ENCODE assay signal across 13 cellular contexts in the genomic region with DNA sequence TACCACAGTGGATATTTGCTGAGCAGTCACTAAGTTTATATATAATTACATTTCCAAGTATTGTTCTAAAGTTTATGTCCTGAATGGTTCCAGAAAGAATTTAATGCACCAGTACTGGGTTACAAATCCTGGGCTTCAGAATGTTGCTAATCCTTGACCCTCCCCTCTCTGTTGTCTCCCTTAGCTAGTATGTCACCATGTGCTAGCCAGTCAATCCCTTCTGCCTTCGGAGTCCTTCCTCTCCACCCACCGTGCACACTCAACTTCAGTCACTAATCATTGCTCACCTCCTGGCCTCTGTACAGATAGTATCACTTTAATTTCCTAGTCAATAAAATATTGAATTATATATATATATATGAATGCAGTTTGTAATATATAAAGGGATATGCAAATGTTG. TPM values are rescaled to one million over a fixed set of nuclear protein-coding genes. Genes with fewer than 3 reads are reported as not detected.
"Had no signal": no experiment of that assay in that cellular context is flagged by ENCODE, and none has a peak within 500 bp of the region (broad histone marks: within the 10 kb centered on the region; RNA-seq: fewer than 3 reads in every experiment).

No MANE protein-coding gene starts in this region.

- H3K4me3 Mint-ChIP-seq: activated CD8-positive, alpha-beta memory T cell treated with anti-CD3 and anti-CD28 coated beads, Interleukin-2, amount 10 ng/mL, durations not matched to agents 7 days and 5 days; activated naive CD8-positive, alpha-beta T cell; activated T-cell treated with anti-CD3 and anti-CD28 coated beads, Interleukin-2, amount 50 U/mL, for 24 hours; natural killer cell treated with Interleukin-12 subunit alpha and Interleukin-12 subunit beta and Interleukin-15 and Interleukin-18, amount 100 ng/mL, for 72 hours; T-helper 1 cell treated with Interleukin-12 subunit alpha and Interleukin-12 subunit beta and Interleukin-4 antibody, amounts not matched to agents 30 μg/mL and 1 μg/mL, for 36 hours had no signal

- H3K9me3 Mint-ChIP-seq: activated T-cell treated with anti-CD3 and anti-CD28 coated beads, Interleukin-2, amount 50 U/mL, for 24 hours; natural killer cell treated with Interleukin-12 subunit alpha and Interleukin-12 subunit beta and Interleukin-15 and Interleukin-18, amount 100 ng/mL, for 72 hours; T-helper 1 cell treated with Interleukin-12 subunit alpha and Interleukin-12 subunit beta and Interleukin-4 antibody, amounts not matched to agents 30 μg/mL and 1 μg/mL, for 36 hours had no signal

- ATAC-seq: activated CD8-positive, alpha-beta memory T cell treated with anti-CD3 and anti-CD28 coated beads, Interleukin-2, amount 10 ng/mL, durations not matched to agents 7 days and 5 days; natural killer cell treated with Interleukin-12 subunit alpha and Interleukin-12 subunit beta and Interleukin-15 and Interleukin-18, amount 100 ng/mL, for 72 hours; stimulated activated naive CD8-positive, alpha-beta T cell treated with anti-CD3 and anti-CD28 coated beads, Interleukin-15, Interleukin-2, amounts not matched to agents 100 U/mL and 50 U/mL, for 24 hours had no signal

- H3K36me3 ChIP-seq: prostate gland had no signal

- H3K9me3 ChIP-seq: prostate gland had no signal

- H3K4me3 ChIP-seq: prostate gland had no signal

- DNase-seq: activated CD4-positive, alpha-beta T cell treated with anti-CD3 and anti-CD28 coated beads, Interleukin-2, amount 50 U/mL, for 4 hours; activated CD4-positive, CD25-positive, alpha-beta regulatory T cell; activated CD8-positive, alpha-beta memory T cell treated with anti-CD3 and anti-CD28 coated beads, Interleukin-2, amount 10 ng/mL, durations not matched to agents 7 days and 5 days; activated effector memory CD4-positive, alpha-beta T cell treated with Interleukin-2 at 50 U/mL for 16 hours; activated T-cell treated with anti-CD3 and anti-CD28 coated beads, Interleukin-2, amount 50 U/mL, for 24 hours; kidney glomerular epithelial cell; stimulated activated CD4-positive, alpha-beta T cell treated with anti-CD3 and anti-CD28 coated beads, Interleukin-4, amount 100 ng/mL, for 1 hour; stimulated activated CD8-positive, alpha-beta memory T cell treated with anti-CD3 and anti-CD28 coated beads, Interleukin-4, amount 100 ng/mL, for 48 hours; stimulated activated naive CD8-positive, alpha-beta T cell treated with anti-CD3 and anti-CD28 coated beads, Interleukin-15, Interleukin-2, amounts not matched to agents 100 U/mL and 50 U/mL, for 24 hours had no signal

- H3K36me3 Mint-ChIP-seq: activated CD8-positive, alpha-beta memory T cell treated with anti-CD3 and anti-CD28 coated beads, Interleukin-2, amount 10 ng/mL, durations not matched to agents 7 days and 5 days; activated naive CD8-positive, alpha-beta T cell; natural killer cell treated with Interleukin-12 subunit alpha and Interleukin-12 subunit beta and Interleukin-15 and Interleukin-18, amount 100 ng/mL, for 72 hours had no signal

- H3K4me1 Mint-ChIP-seq: activated CD8-positive, alpha-beta memory T cell treated with anti-CD3 and anti-CD28 coated beads, Interleukin-2, amount 10 ng/mL, durations not matched to agents 7 days and 5 days had no signal

- H3K27ac Mint-ChIP-seq: activated CD8-positive, alpha-beta memory T cell treated with anti-CD3 and anti-CD28 coated beads, Interleukin-2, amount 10 ng/mL, durations not matched to agents 7 days and 5 days; activated naive CD8-positive, alpha-beta T cell; activated T-cell treated with anti-CD3 and anti-CD28 coated beads, Interleukin-2, amount 50 U/mL, for 24 hours; natural killer cell treated with Interleukin-12 subunit alpha and Interleukin-12 subunit beta and Interleukin-15 and Interleukin-18, amount 100 ng/mL, for 72 hours; T-helper 1 cell treated with Interleukin-12 subunit alpha and Interleukin-12 subunit beta and Interleukin-4 antibody, amounts not matched to agents 30 μg/mL and 1 μg/mL, for 36 hours had no signal

RNA-seq across cellular contexts. Expression of a gene that starts 7.5 kb away (rescaled TPM):
- total RNA-seq: natural killer cell treated with Interleukin-12 subunit alpha and Interleukin-12 subunit beta and Interleukin-15 and Interleukin-18, amount 100 ng/mL, for 72 hours had no signal
